Comparison of ENCODE assay signal across 17 cellular contexts in the genomic region with DNA sequence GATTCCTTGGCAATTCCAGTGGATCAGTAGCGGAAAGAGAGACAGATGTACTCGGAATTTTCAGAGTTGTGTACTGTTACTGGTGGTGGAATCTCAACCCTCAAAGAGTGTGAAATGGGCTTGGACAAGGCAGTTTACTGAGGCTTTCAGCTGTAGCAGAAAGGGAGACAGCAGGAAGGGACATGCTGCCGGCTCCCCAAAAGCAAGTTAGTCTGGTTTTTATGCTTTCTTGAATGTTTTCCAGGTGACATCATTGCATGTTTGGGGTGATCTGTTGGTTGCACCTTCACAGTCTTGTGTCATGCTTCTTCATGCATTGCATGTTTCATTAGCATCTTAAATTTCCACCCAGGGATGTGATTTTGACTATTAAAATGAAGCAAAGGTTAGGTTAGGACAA.
DNase-seq lines count a peak whose midpoint lies in the region; ATAC-seq and TF ChIP-seq lines count a peak whose summit lies in the region.
"Had no signal": no experiment of that assay in that cellular context is flagged by ENCODE, and none has a peak within 500 bp of the region (broad histone marks: within the 10 kb centered on the region; RNA-seq: fewer than 3 reads in every experiment).

No MANE protein-coding gene starts in this region.

- no peak for TF ChIP-seq CTCF in mammary epithelial cell (conservative IDR thresholded peaks at IDR 0.05 in 1 of 2, IDR thresholded peaks at IDR 0.05 in 1 of 2; ENCODE audit: extremely low read depth in 1 of 2, insufficient read depth in 1 of 2, low read depth in 1 of 2, low read length in 2 of 2)
- no peak for TF ChIP-seq CTCF in breast epithelium (IDR thresholded peaks at IDR 0.05)
- TF ChIP-seq CTCF in epithelial cell of esophagus (IDR thresholded peaks at IDR 0.05; ENCODE audit: insufficient read depth, low read depth, low read length, missing control alignments), result no peak
- no peak for TF ChIP-seq CTCF in stomach (IDR thresholded peaks at IDR 0.05)

- CTCF ChIA-PET in mammary epithelial cell (lab: Charles Lee; ENCODE audit: low non-redundant PET), result no interaction called here

- TF ChIP-seq POLR2A in breast epithelium (IDR thresholded peaks at IDR 0.05), result no peak
- TF ChIP-seq POLR2A in stomach (IDR thresholded peaks at IDR 0.05), result no peak

- no peaks in the 10 kb centered on the region for H3K79me2 ChIP-seq in mammary epithelial cell (ENCODE audit: insufficient read depth, low read length)

- WGBS in mammary epithelial cell (ENCODE audit: low coverage, missing lambda C conversion rate), result 57% methylated on average over 3 of the region's 3 CpGs
- WGBS in stomach, 5 donors, result 74 to 85% (median 79%) methylated on average over 3 of the region's 3 CpGs

- DNase-seq in mammary epithelial cell (peak; percentile 19), breast epithelium (ENCODE audit: low spot score in 2 of 2) (no peak), epithelial cell of esophagus (ENCODE audit: low read depth) (peak; percentile 46), islet precursor cell (peak; percentile 61), stomach (no peak), NCI-H1436 treated with DMSO at 0.1 percent for 48 hours (lab: John Stamatoyannopoulos, UW) (no peak)
- DNase-seq: CD8-positive, alpha-beta T cell; COR-L47; DMS153; DMS79 treated with DMSO at 0.1 percent for 48 hours; EL; GDM1; IMR-90 had no signal

- dilution Hi-C loops in mammary epithelial cell (cut with HindIII; ENCODE audit: low sequenced_read_pairs), result no loop called here

- BruUV-seq in mammary epithelial cell (replicated peaks; lab: Mats Ljungman, UMichigan), result no TSS peak

- no peaks in the 10 kb centered on the region for H3K9me3 ChIP-seq in mammary epithelial cell (replicated peaks; ENCODE audit: insufficient read depth, low read length)
- H3K9me3 ChIP-seq in breast epithelium, result no peaks in the 10 kb centered on the region
- H3K9me3 ChIP-seq in stomach, result no peaks in the 10 kb centered on the region

- H3K9ac ChIP-seq in mammary epithelial cell (ENCODE audit: insufficient read depth, low read length), result no peak overlapping the region

- H3K27me3 ChIP-seq in mammary epithelial cell (ENCODE audit: insufficient read depth, low read length) (no peaks in the 10 kb centered on the region), breast epithelium (no peaks in the 10 kb centered on the region), stomach (no peaks in the 10 kb centered on the region)

- H4K20me1 ChIP-seq in mammary epithelial cell (ENCODE audit: insufficient read depth, low read length), result no peaks in the 10 kb centered on the region

- in situ Hi-C loops in mammary epithelial cell (cut with MboI; ENCODE audit: low sequenced_read_pairs in 2 of 2), result no loop called here

- ATAC-seq in HG02610 (IDR thresholded peaks at IDR 0.05; ENCODE audit: unreplicated experiment) (no peak), HG02870 (IDR thresholded peaks at IDR 0.05; ENCODE audit: unreplicated experiment) (no peak)
- ATAC-seq: CD8-positive, alpha-beta T cell; HCT116 had no signal

- intact Hi-C loops in mammary epithelial cell (cut with micrococcal nuclease) (no loop called here), breast epithelium (cut with DNase I; ENCODE audit: low total_unique reads) (no loop called here), stomach (cut with DNase I; ENCODE audit: low total_unique reads) (no loop called here)

- H3K27ac ChIP-seq in mammary epithelial cell (ENCODE audit: insufficient read depth, low read depth, low read length) (no peak overlapping the region), breast epithelium (no peak overlapping the region), stomach (no peak overlapping the region)
- H3K27ac ChIP-seq: 22Rv1 had no signal

- no peak overlapping the region for H3K4me2 ChIP-seq in mammary epithelial cell (ENCODE audit: insufficient read depth, low read depth, low read length)

- peak overlapping the region; percentile 32 for H2AFZ ChIP-seq in mammary epithelial cell (ENCODE audit: low read depth, low read length)

- TF ChIP-seq EP300 in stomach (IDR thresholded peaks at IDR 0.05), result no peak

- H3K36me3 ChIP-seq in mammary epithelial cell (ENCODE audit: insufficient read depth, low read length) (no peaks in the 10 kb centered on the region), breast epithelium (no peaks in the 10 kb centered on the region), stomach (no peaks in the 10 kb centered on the region)

- H3K4me3 ChIP-seq in mammary epithelial cell (replicated peaks in 1 of 3; ENCODE audit: insufficient read depth in 1 of 3, low read depth in 2 of 3, low read length in 3 of 3), result no peak overlapping the region
- H3K4me3 ChIP-seq in breast epithelium, result no peak overlapping the region
- no peak overlapping the region for H3K4me3 ChIP-seq in epithelial cell of esophagus (ENCODE audit: low read length)
- no peak overlapping the region for H3K4me3 ChIP-seq in stomach

- peaks cover 5% of the 10 kb centered on the region for H3K4me1 ChIP-seq in mammary epithelial cell (ENCODE audit: insufficient read depth, low read length)
- H3K4me1 ChIP-seq in breast epithelium, result no peaks in the 10 kb centered on the region
- no peaks in the 10 kb centered on the region for H3K4me1 ChIP-seq in stomach

Comparison
In these comparisons a context has a peak if more than half of its experiments do, and no peak if none do; other contexts are left out.
1. DNase-seq: peak in mammary epithelial cell (single experiment), epithelial cell of esophagus (single experiment) and islet precursor cell (single experiment); none in breast epithelium (0 of 2), stomach (single experiment) and NCI-H1436 treated with DMSO at 0.1 percent for 48 hours (single experiment).